Comparison of ENCODE assay signal across 1 cellular context in genomic region chr4:83378426-83378825, GRCh38.
A peak's percentile ranks its signal among the peaks of the same experiment; 100 is the strongest.
TF ChIP-seq lines count a peak whose summit lies in the region.

No MANE protein-coding gene starts in this region.

TF ChIP-seq in HEK293, 187 proteins besides CTCF, POLR2A, EP300 and RAD21 (continued from another document and continues in another):
- TF ChIP-seq, protein P1, sequence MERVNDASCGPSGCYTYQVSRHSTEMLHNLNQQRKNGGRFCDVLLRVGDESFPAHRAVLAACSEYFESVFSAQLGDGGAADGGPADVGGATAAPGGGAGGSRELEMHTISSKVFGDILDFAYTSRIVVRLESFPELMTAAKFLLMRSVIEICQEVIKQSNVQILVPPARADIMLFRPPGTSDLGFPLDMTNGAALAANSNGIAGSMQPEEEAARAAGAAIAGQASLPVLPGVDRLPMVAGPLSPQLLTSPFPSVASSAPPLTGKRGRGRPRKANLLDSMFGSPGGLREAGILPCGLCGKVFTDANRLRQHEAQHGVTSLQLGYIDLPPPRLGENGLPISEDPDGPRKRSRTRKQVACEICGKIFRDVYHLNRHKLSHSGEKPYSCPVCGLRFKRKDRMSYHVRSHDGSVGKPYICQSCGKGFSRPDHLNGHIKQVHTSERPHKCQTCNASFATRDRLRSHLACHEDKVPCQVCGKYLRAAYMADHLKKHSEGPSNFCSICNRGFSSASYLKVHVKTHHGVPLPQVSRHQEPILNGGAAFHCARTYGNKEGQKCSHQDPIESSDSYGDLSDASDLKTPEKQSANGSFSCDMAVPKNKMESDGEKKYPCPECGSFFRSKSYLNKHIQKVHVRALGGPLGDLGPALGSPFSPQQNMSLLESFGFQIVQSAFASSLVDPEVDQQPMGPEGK (tag by site-specific recombination; IDR thresholded peaks at IDR 0.05) = no peak
- TF ChIP-seq SCRT2 (tag by site-specific recombination; IDR thresholded peaks at IDR 0.05) = peak; percentile 87
- TF ChIP-seq ZNF23 (tag by site-specific recombination; IDR thresholded peaks at IDR 0.05; ENCODE audit: borderline replicate concordance) = no peak
- TF ChIP-seq GLIS1 (tag by site-specific recombination; IDR thresholded peaks at IDR 0.05) = no peak
- TF ChIP-seq SP2 (tag by site-specific recombination; IDR thresholded peaks at IDR 0.05) = no peak
- TF ChIP-seq, protein P2, sequence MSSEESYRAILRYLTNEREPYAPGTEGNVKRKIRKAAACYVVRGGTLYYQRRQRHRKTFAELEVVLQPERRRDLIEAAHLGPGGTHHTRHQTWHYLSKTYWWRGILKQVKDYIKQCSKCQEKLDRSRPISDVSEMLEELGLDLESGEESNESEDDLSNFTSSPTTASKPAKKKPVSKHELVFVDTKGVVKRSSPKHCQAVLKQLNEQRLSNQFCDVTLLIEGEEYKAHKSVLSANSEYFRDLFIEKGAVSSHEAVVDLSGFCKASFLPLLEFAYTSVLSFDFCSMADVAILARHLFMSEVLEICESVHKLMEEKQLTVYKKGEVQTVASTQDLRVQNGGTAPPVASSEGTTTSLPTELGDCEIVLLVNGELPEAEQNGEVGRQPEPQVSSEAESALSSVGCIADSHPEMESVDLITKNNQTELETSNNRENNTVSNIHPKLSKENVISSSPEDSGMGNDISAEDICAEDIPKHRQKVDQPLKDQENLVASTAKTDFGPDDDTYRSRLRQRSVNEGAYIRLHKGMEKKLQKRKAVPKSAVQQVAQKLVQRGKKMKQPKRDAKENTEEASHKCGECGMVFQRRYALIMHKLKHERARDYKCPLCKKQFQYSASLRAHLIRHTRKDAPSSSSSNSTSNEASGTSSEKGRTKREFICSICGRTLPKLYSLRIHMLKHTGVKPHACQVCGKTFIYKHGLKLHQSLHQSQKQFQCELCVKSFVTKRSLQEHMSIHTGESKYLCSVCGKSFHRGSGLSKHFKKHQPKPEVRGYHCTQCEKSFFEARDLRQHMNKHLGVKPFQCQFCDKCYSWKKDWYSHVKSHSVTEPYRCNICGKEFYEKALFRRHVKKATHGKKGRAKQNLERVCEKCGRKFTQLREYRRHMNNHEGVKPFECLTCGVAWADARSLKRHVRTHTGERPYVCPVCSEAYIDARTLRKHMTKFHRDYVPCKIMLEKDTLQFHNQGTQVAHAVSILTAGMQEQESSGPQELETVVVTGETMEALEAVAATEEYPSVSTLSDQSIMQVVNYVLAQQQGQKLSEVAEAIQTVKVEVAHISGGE (tag by site-specific recombination; conservative IDR thresholded peaks at IDR 0.05; ENCODE audit: low read depth) = no peak
- TF ChIP-seq ZNF266 (tag by site-specific recombination; IDR thresholded peaks at IDR 0.05; ENCODE audit: low read depth) = no peak
- TF ChIP-seq KLF9 (tag by site-specific recombination; IDR thresholded peaks at IDR 0.05; ENCODE audit: low read depth) = no peak
- TF ChIP-seq ZNF133 (tag by site-specific recombination; IDR thresholded peaks at IDR 0.05) = 0 out of 2 replicates have a peak, but pooled peaks have one; percentile 22
- TF ChIP-seq ZSCAN16 (tag by site-specific recombination; IDR thresholded peaks at IDR 0.05) = no peak
- TF ChIP-seq, protein P3, sequence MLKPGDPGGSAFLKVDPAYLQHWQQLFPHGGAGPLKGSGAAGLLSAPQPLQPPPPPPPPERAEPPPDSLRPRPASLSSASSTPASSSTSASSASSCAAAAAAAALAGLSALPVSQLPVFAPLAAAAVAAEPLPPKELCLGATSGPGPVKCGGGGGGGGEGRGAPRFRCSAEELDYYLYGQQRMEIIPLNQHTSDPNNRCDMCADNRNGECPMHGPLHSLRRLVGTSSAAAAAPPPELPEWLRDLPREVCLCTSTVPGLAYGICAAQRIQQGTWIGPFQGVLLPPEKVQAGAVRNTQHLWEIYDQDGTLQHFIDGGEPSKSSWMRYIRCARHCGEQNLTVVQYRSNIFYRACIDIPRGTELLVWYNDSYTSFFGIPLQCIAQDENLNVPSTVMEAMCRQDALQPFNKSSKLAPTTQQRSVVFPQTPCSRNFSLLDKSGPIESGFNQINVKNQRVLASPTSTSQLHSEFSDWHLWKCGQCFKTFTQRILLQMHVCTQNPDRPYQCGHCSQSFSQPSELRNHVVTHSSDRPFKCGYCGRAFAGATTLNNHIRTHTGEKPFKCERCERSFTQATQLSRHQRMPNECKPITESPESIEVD (tag by site-specific recombination; IDR thresholded peaks at IDR 0.05) = no peak
- peak; percentile 100 for TF ChIP-seq ZNF626 (tag by site-specific recombination; IDR thresholded peaks at IDR 0.05)
- TF ChIP-seq, protein P4, sequence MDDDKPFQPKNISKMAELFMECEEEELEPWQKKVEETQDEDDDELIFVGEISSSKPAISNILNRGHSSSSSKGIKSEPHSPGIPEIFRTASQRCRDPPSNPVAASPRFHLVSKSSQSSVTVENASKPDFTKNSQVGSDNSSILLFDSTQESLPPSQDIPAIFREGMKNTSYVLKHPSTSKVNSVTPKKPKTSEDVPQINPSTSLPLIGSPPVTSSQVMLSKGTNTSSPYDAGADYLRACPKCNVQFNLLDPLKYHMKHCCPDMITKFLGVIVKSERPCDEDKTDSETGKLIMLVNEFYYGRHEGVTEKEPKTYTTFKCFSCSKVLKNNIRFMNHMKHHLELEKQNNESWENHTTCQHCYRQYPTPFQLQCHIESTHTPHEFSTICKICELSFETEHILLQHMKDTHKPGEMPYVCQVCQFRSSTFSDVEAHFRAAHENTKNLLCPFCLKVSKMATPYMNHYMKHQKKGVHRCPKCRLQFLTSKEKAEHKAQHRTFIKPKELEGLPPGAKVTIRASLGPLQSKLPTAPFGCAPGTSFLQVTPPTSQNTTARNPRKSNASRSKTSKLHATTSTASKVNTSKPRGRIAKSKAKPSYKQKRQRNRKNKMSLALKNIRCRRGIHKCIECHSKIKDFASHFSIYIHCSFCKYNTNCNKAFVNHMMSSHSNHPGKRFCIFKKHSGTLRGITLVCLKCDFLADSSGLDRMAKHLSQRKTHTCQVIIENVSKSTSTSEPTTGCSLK (tag by site-specific recombination; IDR thresholded peaks at IDR 0.05) = no peak
- TF ChIP-seq TCF7L2 (IDR thresholded peaks at IDR 0.05; ENCODE audit: borderline replicate concordance, low read depth, low read length) = no peak
- TF ChIP-seq PRDM2 (tag by site-specific recombination; IDR thresholded peaks at IDR 0.05; ENCODE audit: borderline replicate concordance) = no peak
- TF ChIP-seq, protein P5, sequence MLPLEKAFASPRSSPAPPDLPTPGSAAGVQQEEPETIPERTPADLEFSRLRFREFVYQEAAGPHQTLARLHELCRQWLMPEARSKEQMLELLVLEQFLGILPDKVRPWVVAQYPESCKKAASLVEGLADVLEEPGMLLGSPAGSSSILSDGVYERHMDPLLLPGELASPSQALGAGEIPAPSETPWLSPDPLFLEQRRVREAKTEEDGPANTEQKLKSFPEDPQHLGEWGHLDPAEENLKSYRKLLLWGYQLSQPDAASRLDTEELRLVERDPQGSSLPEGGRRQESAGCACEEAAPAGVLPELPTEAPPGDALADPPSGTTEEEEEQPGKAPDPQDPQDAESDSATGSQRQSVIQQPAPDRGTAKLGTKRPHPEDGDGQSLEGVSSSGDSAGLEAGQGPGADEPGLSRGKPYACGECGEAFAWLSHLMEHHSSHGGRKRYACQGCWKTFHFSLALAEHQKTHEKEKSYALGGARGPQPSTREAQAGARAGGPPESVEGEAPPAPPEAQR (tag by site-specific recombination; IDR thresholded peaks at IDR 0.05) = no peak
- 0 out of 2 replicates have a peak, but pooled peaks have one; percentile 15 for TF ChIP-seq ZNF677 (tag by site-specific recombination; IDR thresholded peaks at IDR 0.05)
- no peak for TF ChIP-seq ZNF202 (tag by site-specific recombination; IDR thresholded peaks at IDR 0.05; ENCODE audit: borderline replicate concordance)
- peak; percentile 81 for TF ChIP-seq ZNF529 (tag by site-specific recombination; IDR thresholded peaks at IDR 0.05; ENCODE audit: insufficient replicate concordance)
- no peak for TF ChIP-seq ZNF2 (tag by site-specific recombination; IDR thresholded peaks at IDR 0.05)
- TF ChIP-seq ZNF624 (tag by site-specific recombination; IDR thresholded peaks at IDR 0.05) = no peak
- TF ChIP-seq ZBTB8A (tag by site-specific recombination; IDR thresholded peaks at IDR 0.05) = no peak
- peak; percentile 51; the same call in 1 of the 2 replicates for TF ChIP-seq ZNF416 (tag by site-specific recombination; IDR thresholded peaks at IDR 0.05)
- no peak for TF ChIP-seq REPIN1 (tag by site-specific recombination; IDR thresholded peaks at IDR 0.05; ENCODE audit: low read depth)
- TF ChIP-seq SETDB1 (IDR thresholded peaks at IDR 0.05; ENCODE audit: insufficient read length, low read length) = peak; percentile 98
- TF ChIP-seq, protein P6, sequence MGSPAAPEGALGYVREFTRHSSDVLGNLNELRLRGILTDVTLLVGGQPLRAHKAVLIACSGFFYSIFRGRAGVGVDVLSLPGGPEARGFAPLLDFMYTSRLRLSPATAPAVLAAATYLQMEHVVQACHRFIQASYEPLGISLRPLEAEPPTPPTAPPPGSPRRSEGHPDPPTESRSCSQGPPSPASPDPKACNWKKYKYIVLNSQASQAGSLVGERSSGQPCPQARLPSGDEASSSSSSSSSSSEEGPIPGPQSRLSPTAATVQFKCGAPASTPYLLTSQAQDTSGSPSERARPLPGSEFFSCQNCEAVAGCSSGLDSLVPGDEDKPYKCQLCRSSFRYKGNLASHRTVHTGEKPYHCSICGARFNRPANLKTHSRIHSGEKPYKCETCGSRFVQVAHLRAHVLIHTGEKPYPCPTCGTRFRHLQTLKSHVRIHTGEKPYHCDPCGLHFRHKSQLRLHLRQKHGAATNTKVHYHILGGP (tag by site-specific recombination; IDR thresholded peaks at IDR 0.05) = no peak
- TF ChIP-seq OVOL3 (tag by site-specific recombination; IDR thresholded peaks at IDR 0.05) = no peak
- peak; percentile 70; the same call in 1 of the 2 replicates for TF ChIP-seq RBAK (tag by site-specific recombination; IDR thresholded peaks at IDR 0.05)
- TF ChIP-seq ZNF48 (tag by site-specific recombination; IDR thresholded peaks at IDR 0.05) = no peak
- TF ChIP-seq ZNF140 (tag by site-specific recombination; IDR thresholded peaks at IDR 0.05) = 0 out of 2 replicates have a peak, but pooled peaks have one; percentile 22
- TF ChIP-seq ZNF214 (tag by site-specific recombination; IDR thresholded peaks at IDR 0.05; ENCODE audit: borderline replicate concordance) = no peak; the same call in 1 of the 2 replicates
- TF ChIP-seq ZNF558 (tag by site-specific recombination; IDR thresholded peaks at IDR 0.05) = no peak
- no peak for TF ChIP-seq ZNF621 (tag by site-specific recombination; IDR thresholded peaks at IDR 0.05)
- peak; percentile 98; the same call in 1 of the 2 replicates for TF ChIP-seq TRIM28 (IDR thresholded peaks at IDR 0.05; ENCODE audit: borderline replicate concordance, low read length)
- no peak for TF ChIP-seq MZF1 (tag by site-specific recombination; IDR thresholded peaks at IDR 0.05; ENCODE audit: borderline replicate concordance)
- 0 out of 2 replicates have a peak, but pooled peaks have one; percentile 66 for TF ChIP-seq ZNF184 (tag by site-specific recombination; IDR thresholded peaks at IDR 0.05)
- no peak for TF ChIP-seq ZNF701 (tag by site-specific recombination; IDR thresholded peaks at IDR 0.05)
- no peak for TF ChIP-seq BCL11B (tag by site-specific recombination; IDR thresholded peaks at IDR 0.05; ENCODE audit: low read depth)
- TF ChIP-seq ZFP37 (tag by site-specific recombination; IDR thresholded peaks at IDR 0.05) = no peak
- peak; percentile 21; the same call in 1 of the 2 replicates for TF ChIP-seq ZNF585B (tag by site-specific recombination; IDR thresholded peaks at IDR 0.05)
- peak; percentile 54; the same call in 1 of the 2 replicates for TF ChIP-seq ZNF169 (tag by site-specific recombination; IDR thresholded peaks at IDR 0.05)
